In the genomic region with DNA sequence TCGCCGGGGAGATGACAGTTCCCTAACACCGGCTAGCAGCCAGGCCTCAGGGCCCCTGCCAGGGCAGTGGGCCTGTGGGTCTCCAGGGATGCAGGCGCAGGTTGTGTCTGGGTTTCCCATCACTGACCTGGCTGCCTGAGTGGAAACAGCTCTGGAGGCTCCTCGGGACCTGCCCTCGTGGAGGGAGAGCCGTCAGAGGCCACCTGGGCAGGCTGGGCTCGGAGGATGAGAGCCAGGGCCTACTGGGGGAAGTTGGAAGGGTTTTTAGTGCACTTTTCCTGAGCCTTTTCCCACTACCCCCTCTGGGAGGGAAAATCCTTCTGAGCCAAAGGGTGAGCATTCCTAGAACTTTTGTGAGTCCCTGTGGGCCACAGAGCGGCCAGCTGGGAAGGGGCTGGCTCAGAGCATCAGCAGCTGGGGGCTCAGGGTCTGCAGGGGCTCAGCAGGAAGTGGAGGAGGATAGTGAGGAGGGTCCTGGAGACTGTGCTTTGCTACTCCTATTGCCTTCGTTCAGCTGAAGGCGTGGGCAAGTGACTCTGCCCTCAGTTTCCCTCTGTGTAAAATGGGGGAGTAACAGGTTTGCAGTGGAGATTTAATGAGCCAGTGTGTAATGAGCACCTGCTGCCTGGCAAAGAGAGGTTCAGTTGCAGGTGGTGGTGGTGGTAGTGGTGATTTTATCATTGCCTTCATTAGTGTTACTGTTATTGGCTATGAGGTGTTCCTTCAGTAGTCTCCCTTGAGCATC, we compare ENCODE assay signal across 8 cellular contexts. TPM values are rescaled to one million over a fixed set of nuclear protein-coding genes. Genes with fewer than 3 reads are reported as not detected.
DNase-seq lines count a peak whose midpoint lies in the region; ATAC-seq and TF ChIP-seq lines count a peak whose summit lies in the region.

No MANE protein-coding gene starts in this region.

- no peaks in the 10 kb centered on the region for H3K9me3 ChIP-seq in SU-DHL-6 (ENCODE audit: insufficient read depth, low read length)

- no peak for ATAC-seq in HG03196 (IDR thresholded peaks at IDR 0.05; ENCODE audit: unreplicated experiment)

- no peak for DNase-seq in GM12865 (ENCODE audit: low read depth)
- DNase-seq in fibroblast of the aortic adventitia (ENCODE audit: low read depth), result no peak
- DNase-seq in retina, result no peak
- no peak for DNase-seq in NCI-H1436 (lab: John Stamatoyannopoulos, UW)
- no peak for DNase-seq in HuH-7.5 (ENCODE audit: low spot score)

- TF ChIP-seq CTCF in GM12865 (IDR thresholded peaks at IDR 0.05; ENCODE audit: insufficient read depth, low read depth, low read length, missing control alignments) (no peak), SU-DHL-6 (IDR thresholded peaks at IDR 0.05; ENCODE audit: insufficient read depth, low read length, poor library complexity, severe bottlenecking) (no peak), fibroblast of the aortic adventitia (IDR thresholded peaks at IDR 0.05; ENCODE audit: insufficient read depth, low read length) (no peak)

- H3K4me1 ChIP-seq in rectal smooth muscle tissue (ENCODE audit: control insufficient read depth, insufficient read depth, low read length), result peaks cover 2% of the 10 kb centered on the region

- H2AFZ ChIP-seq in SU-DHL-6 (ENCODE audit: low read depth, low read length, severe bottlenecking), result no peak overlapping the region

- H3K79me2 ChIP-seq in SU-DHL-6 (ENCODE audit: insufficient read depth, low read length), result peaks cover 66% of the 10 kb centered on the region

- H3K36me3 ChIP-seq in SU-DHL-6 (ENCODE audit: low read length) (no peaks in the 10 kb centered on the region), rectal smooth muscle tissue (ENCODE audit: control insufficient read depth, insufficient read depth, low read length) (no peaks in the 10 kb centered on the region)

- peak overlapping the region; percentile 92 for H3K9ac ChIP-seq in SU-DHL-6 (ENCODE audit: low read length)
- H3K9ac ChIP-seq in rectal smooth muscle tissue (ENCODE audit: low read length), result no peak overlapping the region

- H4K20me1 ChIP-seq in SU-DHL-6 (ENCODE audit: low read depth, low read length), result 0 out of 2 replicates have a peak, but pooled peaks cover 7% of the 10 kb centered on the region

- H3F3A ChIP-seq in SU-DHL-6 (ENCODE audit: insufficient read depth), result peaks cover 26% of the 10 kb centered on the region

- no peaks in the 10 kb centered on the region for H3K9me2 ChIP-seq in SU-DHL-6 (replicated peaks; ENCODE audit: insufficient read depth, low read length)

- peak overlapping the region; percentile 79 for H3K4me2 ChIP-seq in SU-DHL-6 (ENCODE audit: low read depth, low read length, poor library complexity, severe bottlenecking)

- H3K27ac ChIP-seq in SU-DHL-6 (ENCODE audit: low read depth, low read length), result peak overlapping the region; percentile 81
- peak overlapping the region; percentile 21 for H3K27ac ChIP-seq in rectal smooth muscle tissue (ENCODE audit: low read depth, low read length)

- H3K4me3 ChIP-seq in GM12865 (ENCODE audit: low read depth, low read length) (peak overlapping the region; percentile 84), SU-DHL-6 (ENCODE audit: insufficient read depth, low read length, poor library complexity, severe bottlenecking) (peak overlapping the region; percentile 66), fibroblast of the aortic adventitia (ENCODE audit: low read depth, low read length) (peak overlapping the region; percentile 91), rectal smooth muscle tissue (ENCODE audit: low read length) (peak overlapping the region; percentile 93)

- H3K27me3 ChIP-seq in SU-DHL-6 (ENCODE audit: low read length) (no peaks in the 10 kb centered on the region), rectal smooth muscle tissue (ENCODE audit: control insufficient read depth, insufficient read depth, low read length) (no peaks in the 10 kb centered on the region)

RNA-seq across cellular contexts. Expression of gene SH2B3, which starts 1.8 kb away (rescaled TPM):
- total RNA-seq in fibroblast of the aortic adventitia (ENCODE audit: low replicate concordance), result 20.2 and 27.8 TPM in 2 replicates

RNA-seq across cellular contexts. Expression of gene PHETA1, which starts 38.6 kb away (rescaled TPM):
- total RNA-seq in fibroblast of the aortic adventitia (ENCODE audit: low replicate concordance), result 7.3 and 16.2 TPM in 2 replicates
